ENCODE assay signal across 23 cellular contexts in genomic region chr6:144635051-144635450, GRCh38.
DNase-seq lines count a peak whose midpoint lies in the region; ATAC-seq, FAIRE-seq and TF ChIP-seq lines count a peak whose summit lies in the region.
"Had no signal": no experiment of that assay in that cellular context is flagged by ENCODE, and none has a peak within 500 bp of the region (broad histone marks: within the 10 kb centered on the region; RNA-seq: fewer than 3 reads in every experiment).

No MANE protein-coding gene starts in this region.

- CTCF ChIA-PET in HepG2 (lab: Yijun Ruan, JAX; ENCODE audit: low intra/inter-chr PET ratio, low total read pairs): no interaction called here

- peaks cover 0 to 23% of the 10 kb centered on the region in 2 donors for H3K4me1 ChIP-seq in adrenal gland (replicated peaks in 1 of 2)
- peaks cover 18% of the 10 kb centered on the region for H3K4me1 ChIP-seq in HepG2 (ENCODE audit: insufficient read depth, low read length)
- H3K4me1 ChIP-seq: BE2C had no signal

- H3K27me3 ChIP-seq in adrenal gland (no peaks in the 10 kb centered on the region), HepG2 (ENCODE audit: control insufficient read depth in 1 of 2, insufficient read depth in 2 of 2, low read length in 2 of 2) (no peaks in the 10 kb centered on the region), WERI-Rb-1 (ENCODE audit: insufficient read depth, low read depth, severe bottlenecking) (no peaks in the 10 kb centered on the region)
- H3K27me3 ChIP-seq: BE2C; BLaER1 treated with 17β-estradiol and CSF1 and Interleukin-3, amounts not matched to agents 10 nM and 100 nM had no signal

- H3K9ac ChIP-seq in HepG2 (ENCODE audit: insufficient read depth, low read depth, low read length): no peak overlapping the region
- H3K9ac ChIP-seq: BLaER1 treated with 17β-estradiol and CSF1 and Interleukin-3, amounts not matched to agents 10 nM and 100 nM had no signal

- no peak overlapping the region for H2AFZ ChIP-seq in HepG2 (ENCODE audit: low read length)

- H3K79me2 ChIP-seq in HepG2 (ENCODE audit: insufficient read depth, low read length): peaks cover 2% of the 10 kb centered on the region

- H4K20me1 ChIP-seq in HepG2 (ENCODE audit: insufficient read depth, low read length): peaks cover 20% of the 10 kb centered on the region; the same call in 1 of the 2 replicates

- H3K9me3 ChIP-seq in adrenal gland (replicated peaks in 1 of 3) (no peaks in the 10 kb centered on the region), HepG2 (ENCODE audit: low read length) (no peaks in the 10 kb centered on the region), WERI-Rb-1 (ENCODE audit: severe bottlenecking) (no peaks in the 10 kb centered on the region)
- H3K9me3 ChIP-seq: BE2C; BLaER1 treated with 17β-estradiol and CSF1 and Interleukin-3, amounts not matched to agents 10 nM and 100 nM had no signal

- no peak overlapping the region for H3K4me2 ChIP-seq in HepG2 (ENCODE audit: low read depth, low read length)
- H3K4me2 ChIP-seq: BLaER1 treated with 17β-estradiol and CSF1 and Interleukin-3, amounts not matched to agents 10 nM and 100 nM had no signal

- TF ChIP-seq RAD21 in HepG2 (CRISPR knock-in tag; IDR thresholded peaks at IDR 0.05): no peak

- FAIRE-seq in HepG2 (lab: Jason Lieb, UNC): peak; percentile 30
- FAIRE-seq: A204.1, D721Med, GM12891, GM18507 had no signal

- ATAC-seq in HepG2 (peak; percentile 85), natural killer cell (no peak), HG02870 (IDR thresholded peaks at IDR 0.05; ENCODE audit: unreplicated experiment) (no peak)

- TF ChIP-seq POLR2A in adrenal gland (IDR thresholded peaks at IDR 0.05) (no peak), HepG2 (IDR thresholded peaks at IDR 0.05; ENCODE audit: insufficient read depth in 1 of 2, low read depth in 2 of 2, low read length in 2 of 2) (no peak)

- intact Hi-C loops in adrenal gland (cut with DNase I) (no loop called here), HepG2 (cut with micrococcal nuclease; ENCODE audit: unreplicated experiment) (no loop called here), natural killer cell (cut with micrococcal nuclease) (no loop called here)

- H3K36me3 ChIP-seq in adrenal gland (replicated peaks in 1 of 2) (no peaks in the 10 kb centered on the region), HepG2 (replicated peaks in 1 of 2; ENCODE audit: control insufficient read depth in 1 of 2, insufficient read depth in 2 of 2, low read length in 2 of 2) (no peaks in the 10 kb centered on the region), WERI-Rb-1 (no peaks in the 10 kb centered on the region)
- H3K36me3 ChIP-seq: BE2C had no signal

- TF ChIP-seq CTCF in adrenal gland (IDR thresholded peaks at IDR 0.05): no peak
- no peak for TF ChIP-seq CTCF in HepG2 (CRISPR knock-in tag; IDR thresholded peaks at IDR 0.05)
- no peak for TF ChIP-seq CTCF in natural killer cell (IDR thresholded peaks at IDR 0.05)
- TF ChIP-seq CTCF in WERI-Rb-1 (IDR thresholded peaks at IDR 0.05; ENCODE audit: low read depth, low read length): no peak

- no peaks in the 10 kb centered on the region for H3K9me3 Mint-ChIP-seq in natural killer cell
- H3K9me3 Mint-ChIP-seq: CD4-positive, alpha-beta T cell; CD8-positive, alpha-beta memory T cell had no signal

- in situ Hi-C loops in HepG2 (cut with HindIII; ENCODE audit: extremely low pct_ligation_motif_present, low pct_unique_long_range_greater_than_20kb): no loop called here

- H3K4me3 ChIP-seq in adrenal gland: no peak overlapping the region
- no peak overlapping the region for H3K4me3 ChIP-seq in HepG2 (replicated peaks in 1 of 3; ENCODE audit: insufficient read depth in 1 of 3, low read depth in 2 of 3, low read length in 3 of 3)
- H3K4me3 ChIP-seq in WERI-Rb-1 (ENCODE audit: low read depth, low read length): no peak overlapping the region
- H3K4me3 ChIP-seq: BLaER1 treated with 17β-estradiol and CSF1 and Interleukin-3, amounts not matched to agents 10 nM and 100 nM had no signal

- BruUV-seq in HepG2 (replicated peaks; lab: Mats Ljungman, UMichigan): no TSS peak

- TF ChIP-seq EP300 in HepG2 (IDR thresholded peaks at IDR 0.05; ENCODE audit: low read depth in 2 of 2, low read length in 2 of 2) (peak in 1 of 2 experiments; percentile 18; a peak in 1 of 4 replicates), HepG2 (CRISPR knock-in tag; IDR thresholded peaks at IDR 0.05; ENCODE audit: borderline replicate concordance) (no peak)

- 60 to 76% (median 74%) methylated on average over 3 of the region's 3 CpGs for WGBS in adrenal gland, 4 donors
- 79% methylated on average over 3 of the region's 3 CpGs for WGBS in HepG2 (ENCODE audit: low lambda C conversion rate)

- H3K27me3 Mint-ChIP-seq in natural killer cell (ENCODE audit: low read depth in 2 of 2): no peaks in the 10 kb centered on the region
- H3K27me3 Mint-ChIP-seq: CD4-positive, alpha-beta T cell; CD8-positive, alpha-beta memory T cell had no signal

- H3K4me3 Mint-ChIP-seq in natural killer cell: no peak overlapping the region
- H3K4me3 Mint-ChIP-seq: CD14-positive monocyte; CD4-positive, alpha-beta T cell had no signal

- peaks cover 39 to 55% of the 10 kb centered on the region in 2 donors for H3K4me1 Mint-ChIP-seq in natural killer cell

- H3K27ac Mint-ChIP-seq in natural killer cell: peak overlapping the region; percentile 19 to 23
- H3K27ac Mint-ChIP-seq: CD14-positive monocyte; CD4-positive, alpha-beta T cell; CD8-positive, alpha-beta memory T cell had no signal

- POLR2A ChIA-PET in HepG2 (lab: Yijun Ruan, JAX): interaction anchor here (0.7 kb wide), 1 partner anchor 25 kb away, joined by 3 read pairs; no protein-coding TSS in a partner anchor

- H3K36me3 Mint-ChIP-seq in natural killer cell: no peaks in the 10 kb centered on the region

- peak in 4 of 7 donors; percentile 32 to 56 (median 38) for DNase-seq in adrenal gland
- DNase-seq in HepG2 (ENCODE audit: low spot score): peak; percentile 35
- DNase-seq in natural killer cell: no peak
- no peak for DNase-seq in WERI-Rb-1
- DNase-seq in DMS53 (lab: John Stamatoyannopoulos, UW): no peak
- DNase-seq: AML-193; BE2C; CD4-positive, alpha-beta T cell; CD8-positive, alpha-beta memory T cell; DMS 273 treated with DMSO at 0.1 percent for 48 hours; DMS79 treated with DMSO at 0.1 percent for 48 hours; GF-D8; GOT3; H7; HCEC 1CT had no signal

- H3K27ac ChIP-seq in adrenal gland: no peak overlapping the region
- H3K27ac ChIP-seq in HepG2 (ENCODE audit: extremely low read length, insufficient read depth, low read length): peak overlapping the region; percentile 5
- H3K27ac ChIP-seq in WERI-Rb-1: no peak overlapping the region
- H3K27ac ChIP-seq: 22Rv1; BLaER1 treated with 17β-estradiol and CSF1 and Interleukin-3, amounts not matched to agents 10 nM and 100 nM had no signal

TF ChIP-seq in HepG2, 621 proteins besides CTCF, POLR2A, EP300 and RAD21 (continues in another document):
- TF ChIP-seq DNMT1 (CRISPR knock-in tag; IDR thresholded peaks at IDR 0.05) (no peak), SALL1 (CRISPR knock-in tag; IDR thresholded peaks at IDR 0.05) (peak; percentile 51), POGZ (CRISPR knock-in tag; IDR thresholded peaks at IDR 0.05) (0 out of 2 replicates have a peak, but pooled peaks have one; percentile 41), GABPA (IDR thresholded peaks at IDR 0.05; ENCODE audit: low read depth, low read length) (no peak), GABPA (CRISPR knock-in tag; IDR thresholded peaks at IDR 0.05; ENCODE audit: low read depth) (no peak), HNF4A (CRISPR knock-in tag; IDR thresholded peaks at IDR 0.05) (peak; percentile 63), ZNF362 (CRISPR knock-in tag; IDR thresholded peaks at IDR 0.05; ENCODE audit: borderline replicate concordance) (peak; percentile 73; the same call in 1 of the 2 replicates), GATAD2A (CRISPR knock-in tag; IDR thresholded peaks at IDR 0.05) (0 out of 2 replicates have a peak, but pooled peaks have one; percentile 18), ZMYM4 (CRISPR knock-in tag; IDR thresholded peaks at IDR 0.05) (peak; percentile 81), SP5 (CRISPR knock-in tag; IDR thresholded peaks at IDR 0.05; ENCODE audit: borderline replicate concordance, low read depth) (0 out of 2 replicates have a peak, but pooled peaks have one; percentile 12)
- TF ChIP-seq, protein P1, sequence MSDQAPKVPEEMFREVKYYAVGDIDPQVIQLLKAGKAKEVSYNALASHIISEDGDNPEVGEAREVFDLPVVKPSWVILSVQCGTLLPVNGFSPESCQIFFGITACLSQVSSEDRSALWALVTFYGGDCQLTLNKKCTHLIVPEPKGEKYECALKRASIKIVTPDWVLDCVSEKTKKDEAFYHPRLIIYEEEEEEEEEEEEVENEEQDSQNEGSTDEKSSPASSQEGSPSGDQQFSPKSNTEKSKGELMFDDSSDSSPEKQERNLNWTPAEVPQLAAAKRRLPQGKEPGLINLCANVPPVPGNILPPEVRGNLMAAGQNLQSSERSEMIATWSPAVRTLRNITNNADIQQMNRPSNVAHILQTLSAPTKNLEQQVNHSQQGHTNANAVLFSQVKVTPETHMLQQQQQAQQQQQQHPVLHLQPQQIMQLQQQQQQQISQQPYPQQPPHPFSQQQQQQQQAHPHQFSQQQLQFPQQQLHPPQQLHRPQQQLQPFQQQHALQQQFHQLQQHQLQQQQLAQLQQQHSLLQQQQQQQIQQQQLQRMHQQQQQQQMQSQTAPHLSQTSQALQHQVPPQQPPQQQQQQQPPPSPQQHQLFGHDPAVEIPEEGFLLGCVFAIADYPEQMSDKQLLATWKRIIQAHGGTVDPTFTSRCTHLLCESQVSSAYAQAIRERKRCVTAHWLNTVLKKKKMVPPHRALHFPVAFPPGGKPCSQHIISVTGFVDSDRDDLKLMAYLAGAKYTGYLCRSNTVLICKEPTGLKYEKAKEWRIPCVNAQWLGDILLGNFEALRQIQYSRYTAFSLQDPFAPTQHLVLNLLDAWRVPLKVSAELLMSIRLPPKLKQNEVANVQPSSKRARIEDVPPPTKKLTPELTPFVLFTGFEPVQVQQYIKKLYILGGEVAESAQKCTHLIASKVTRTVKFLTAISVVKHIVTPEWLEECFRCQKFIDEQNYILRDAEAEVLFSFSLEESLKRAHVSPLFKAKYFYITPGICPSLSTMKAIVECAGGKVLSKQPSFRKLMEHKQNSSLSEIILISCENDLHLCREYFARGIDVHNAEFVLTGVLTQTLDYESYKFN (CRISPR knock-in tag; conservative IDR thresholded peaks at IDR 0.05): peak; percentile 44; the same call in 1 of the 2 replicates

Comparison
In these comparisons a context has a peak if more than half of its experiments do, and no peak if none do; other contexts are left out.
1. DNase-seq: peak in adrenal gland (4 of 7) and HepG2 (single experiment); none in natural killer cell (single experiment), WERI-Rb-1 (single experiment) and DMS53 (single experiment).